ENCODE assay signal across 14 cellular contexts in the genomic region with DNA sequence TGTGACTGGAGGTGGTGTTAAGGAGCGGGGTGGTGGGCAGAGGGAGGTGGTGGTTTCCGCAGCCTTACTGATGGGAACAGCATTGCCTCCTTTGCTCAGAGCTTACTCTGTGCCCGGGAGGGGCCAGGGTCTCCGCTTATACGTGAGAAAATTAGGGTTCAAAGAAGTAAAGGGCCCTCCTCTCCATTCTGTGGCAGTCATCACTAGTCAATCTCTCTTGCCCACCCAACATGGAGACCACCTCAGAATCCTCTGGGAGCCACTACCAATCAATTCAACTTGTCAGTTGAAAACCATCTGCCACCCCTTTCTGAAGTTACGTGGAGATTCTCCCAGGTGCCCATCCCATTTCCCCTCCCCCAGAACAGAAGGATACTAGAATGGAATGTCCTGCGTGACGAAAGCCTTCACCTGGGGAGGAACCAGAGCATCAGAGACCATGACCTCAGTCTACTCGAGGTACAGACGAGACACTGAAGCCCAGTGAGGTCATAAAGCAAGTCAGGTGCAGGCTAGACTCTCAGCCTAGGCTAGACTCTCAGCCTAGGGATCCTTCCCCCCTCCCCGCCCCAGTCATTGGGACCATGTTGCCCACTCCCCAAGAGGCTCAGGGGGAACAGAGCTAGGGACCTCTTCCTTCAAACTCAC. TPM values are rescaled to one million over a fixed set of nuclear protein-coding genes. Genes with fewer than 3 reads are reported as not detected.
DNase-seq lines count a peak whose midpoint lies in the region; ATAC-seq, FAIRE-seq and TF ChIP-seq lines count a peak whose summit lies in the region.
"Had no signal": no experiment of that assay in that cellular context is flagged by ENCODE, and none has a peak within 500 bp of the region (broad histone marks: within the 10 kb centered on the region; RNA-seq: fewer than 3 reads in every experiment).

No MANE protein-coding gene starts in this region.

- peaks cover 19% of the 10 kb centered on the region for H3K9me1 ChIP-seq in IMR-90 (ENCODE audit: insufficient read depth, low read length)

- no peak overlapping the region for H3K18ac ChIP-seq in IMR-90 (ENCODE audit: low read depth, low read length)

- H3K4me1 ChIP-seq in ACC112 (ENCODE audit: control insufficient read depth, insufficient read depth, low read length, unreplicated experiment) = peaks cover 30% of the 10 kb centered on the region
- H3K4me1 ChIP-seq in IMR-90 (ENCODE audit: control insufficient read depth, insufficient read depth, low read length) = peaks cover 44% of the 10 kb centered on the region
- H3K4me1 ChIP-seq in esophagus (ENCODE audit: control insufficient read depth in 2 of 2, insufficient read depth in 2 of 2, low read length in 1 of 2) = peaks cover 0 to 8% of the 10 kb centered on the region in 2 donors
- H3K4me1 ChIP-seq in ovary (ENCODE audit: insufficient read depth) = peaks cover 11% of the 10 kb centered on the region
- no peaks in the 10 kb centered on the region for H3K4me1 ChIP-seq in small intestine (ENCODE audit: control insufficient read depth in 2 of 2, insufficient read depth in 1 of 2, low read depth in 1 of 2, low read length in 1 of 2)

- H3K9ac ChIP-seq in IMR-90 (ENCODE audit: low read depth, low read length) = peak overlapping the region; percentile 91
- H3K9ac ChIP-seq: BLaER1 treated with 17β-estradiol and CSF1 and Interleukin-3, amounts not matched to agents 10 nM and 100 nM had no signal

- peaks cover 15 to 56% of the 10 kb centered on the region in 2 experiments; a peak in 3 of 4 replicates for H3K79me1 ChIP-seq in IMR-90 (ENCODE audit: low read depth in 1 of 2, low read length in 2 of 2)

- intact Hi-C loops in IMR-90 (cut with micrococcal nuclease) = loop anchor here (5.0 kb wide), 1 partner anchor 107 kb away; the partner anchor contains the start of gene LIMK2
- intact Hi-C loops in ovary (cut with DNase I) = loop anchor here in 1 of 4 donors (10.0 kb wide), 2 partner anchors 129 to 831 kb away; no protein-coding TSS in a partner anchor

- H3K4ac ChIP-seq in IMR-90 (ENCODE audit: low read depth, low read length) = peak overlapping the region; percentile 92; the same call in 1 of the 2 replicates

- no peak for ATAC-seq in IMR-90 (ENCODE audit: low read depth)
- no peak for ATAC-seq in HG03108 (IDR thresholded peaks at IDR 0.05; ENCODE audit: unreplicated experiment)
- ATAC-seq: right cardiac atrium had no signal

- no peak overlapping the region; the same call in 1 of the 2 replicates for H3K14ac ChIP-seq in IMR-90 (replicated peaks; ENCODE audit: low read depth, low read length)

- peaks cover 25% of the 10 kb centered on the region for H4K20me1 ChIP-seq in IMR-90 (ENCODE audit: insufficient read depth, low read length)

- no peaks in the 10 kb centered on the region for H3K27me3 ChIP-seq in ACC112 (ENCODE audit: insufficient read depth, low read length)
- no peaks in the 10 kb centered on the region for H3K27me3 ChIP-seq in IMR-90 (ENCODE audit: control insufficient read depth, insufficient read depth, low read length)
- no peaks in the 10 kb centered on the region for H3K27me3 ChIP-seq in esophagus (ENCODE audit: control insufficient read depth in 1 of 2, insufficient read depth in 2 of 2, low read length in 2 of 2)
- H3K27me3 ChIP-seq in ovary = no peaks in the 10 kb centered on the region
- H3K27me3 ChIP-seq in small intestine (ENCODE audit: control insufficient read depth in 2 of 2, insufficient read depth in 2 of 2, low read length in 2 of 2) = no peaks in the 10 kb centered on the region

- H3K27ac ChIP-seq in ACC112 (ENCODE audit: low read depth, low read length) (peak overlapping the region; percentile 88; the same call in 1 of the 2 replicates), IMR-90 (ENCODE audit: insufficient read depth, low read length) (peak overlapping the region; percentile 50), esophagus (ENCODE audit: low read depth in 2 of 2, low read length in 1 of 2) (peak overlapping the region; percentile 84 to 87), ovary (peak overlapping the region; percentile 84 to 95), small intestine (ENCODE audit: low read depth in 1 of 2, low read length in 1 of 2) (peak overlapping the region in 1 of 2 donors; percentile 95)
- H3K27ac ChIP-seq: BLaER1 treated with 17β-estradiol and CSF1 and Interleukin-3, amounts not matched to agents 10 nM and 100 nM had no signal

- peaks cover 10% of the 10 kb centered on the region for H3K79me2 ChIP-seq in ACC112 (ENCODE audit: control insufficient read depth, insufficient read depth, low read length, unreplicated experiment)

- H2AK9ac ChIP-seq in IMR-90 (replicated peaks; ENCODE audit: low read depth, low read length, poor library complexity) = peak overlapping the region; percentile 74

- H2BK20ac ChIP-seq in IMR-90 (ENCODE audit: low read depth, low read length) = no peak overlapping the region

- H2BK5ac ChIP-seq in IMR-90 (ENCODE audit: low read depth, low read length, poor library complexity, severe bottlenecking) = no peak overlapping the region

- no peak overlapping the region for H2AFZ ChIP-seq in ACC112 (ENCODE audit: low read length, unreplicated experiment)
- H2AFZ ChIP-seq in IMR-90 (replicated peaks; ENCODE audit: low read length, poor library complexity) = no peak overlapping the region

- H3K4me2 ChIP-seq in IMR-90 (ENCODE audit: low read depth, low read length) = peak overlapping the region; percentile 96
- H3K4me2 ChIP-seq: BLaER1 treated with 17β-estradiol and CSF1 and Interleukin-3, amounts not matched to agents 10 nM and 100 nM had no signal

- no peak overlapping the region for H3K56ac ChIP-seq in IMR-90 (ENCODE audit: extremely low read depth, insufficient read depth, low read length)

- H2BK15ac ChIP-seq in IMR-90 (ENCODE audit: low read depth, low read length) = no peak overlapping the region

- no peak for TF ChIP-seq CTCF in IMR-90 (conservative IDR thresholded peaks at IDR 0.05; ENCODE audit: low read depth, low read length)
- no peak for TF ChIP-seq CTCF in ovary (IDR thresholded peaks at IDR 0.05)

- dilution Hi-C loops in IMR-90 (cut with HindIII; ENCODE audit: low sequenced_read_pairs, unreplicated experiment) = no loop called here

- H3K9me3 ChIP-seq in IMR-90 (ENCODE audit: control insufficient read depth, insufficient read depth, low read length) = no peaks in the 10 kb centered on the region
- H3K9me3 ChIP-seq in esophagus (ENCODE audit: control insufficient read depth in 2 of 2, insufficient read depth in 1 of 2, low read depth in 1 of 2, low read length in 1 of 2) = no peaks in the 10 kb centered on the region
- no peaks in the 10 kb centered on the region for H3K9me3 ChIP-seq in ovary
- no peaks in the 10 kb centered on the region for H3K9me3 ChIP-seq in small intestine (ENCODE audit: control insufficient read depth, low read depth)
- H3K9me3 ChIP-seq: BLaER1 treated with 17β-estradiol and CSF1 and Interleukin-3, amounts not matched to agents 10 nM and 100 nM had no signal

- no peak overlapping the region; the same call in 1 of the 2 replicates for H4K91ac ChIP-seq in IMR-90 (ENCODE audit: insufficient read depth, low read depth, low read length)

- no peak for TF ChIP-seq EP300 in ovary (IDR thresholded peaks at IDR 0.05)

- FAIRE-seq in small intestine (lab: Jason Lieb, UNC) = no peak
- FAIRE-seq: kidney had no signal

- H2AK5ac ChIP-seq in IMR-90 (ENCODE audit: low read depth, low read length) = peak overlapping the region; percentile 85; the same call in 1 of the 2 replicates

- no peak overlapping the region for H4K5ac ChIP-seq in IMR-90 (ENCODE audit: low read depth, low read length)

- H4K8ac ChIP-seq in IMR-90 (ENCODE audit: low read depth in 2 of 2, low read length in 2 of 2) = no peak overlapping the region; a peak in 1 of 4 replicates

- peak overlapping the region; percentile 85 for H3K4me3 ChIP-seq in ACC112 (ENCODE audit: low read depth, low read length)
- H3K4me3 ChIP-seq in IMR-90 (ENCODE audit: insufficient read depth, low read depth, low read length) = no peak overlapping the region; the same call in 1 of the 2 replicates
- H3K4me3 ChIP-seq in esophagus (ENCODE audit: low read depth in 1 of 2, low read length in 2 of 2) = peak overlapping the region; percentile 7 to 28
- H3K4me3 ChIP-seq in ovary = peak overlapping the region; percentile 84
- no peak overlapping the region for H3K4me3 ChIP-seq in small intestine (ENCODE audit: low read depth in 1 of 2, low read length in 2 of 2)
- H3K4me3 ChIP-seq: BLaER1 treated with 17β-estradiol and CSF1 and Interleukin-3, amounts not matched to agents 10 nM and 100 nM had no signal

- BruUV-seq in IMR-90 (replicated peaks; lab: Mats Ljungman, UMichigan) = no TSS peak

- H3K36me3 ChIP-seq in ACC112 (ENCODE audit: insufficient read depth, low read length) (0 out of 2 replicates have a peak, but pooled peaks cover 3% of the 10 kb centered on the region), IMR-90 (ENCODE audit: control insufficient read depth, insufficient read depth, low read length) (peaks cover 37% of the 10 kb centered on the region), esophagus (ENCODE audit: control insufficient read depth in 2 of 2, insufficient read depth in 2 of 2, low read length in 1 of 2) (peaks cover 0 to 6% of the 10 kb centered on the region in 2 donors), ovary (no peaks in the 10 kb centered on the region), small intestine (ENCODE audit: control insufficient read depth in 2 of 2, insufficient read depth in 2 of 2, low read length in 2 of 2) (peaks cover 0 to 8% of the 10 kb centered on the region in 2 donors)

- H2BK120ac ChIP-seq in IMR-90 (ENCODE audit: low read depth, low read length) = no peak overlapping the region

- DNase-seq in IMR-90 (no peak), ovary (no peak), NCI-H128 (lab: John Stamatoyannopoulos, UW; ENCODE audit: unreplicated experiment) (no peak), small intestine (no peak)
- DNase-seq in stimulated activated CD4-positive, alpha-beta T cell treated with anti-CD3 and anti-CD28 coated beads, Interleukin-4, amount 100 ng/mL, for 4 hours = no peak
- DNase-seq: activated naive CD4-positive, alpha-beta T cell treated with anti-CD3 and anti-CD28 coated beads, Interleukin-2, amount 10 ng/mL, durations not matched to agents 7 days and 5 days; kidney; NCI-H2107; SHP77 had no signal

- in situ Hi-C loops in IMR-90 (cut with MboI; ENCODE audit: low sequenced_read_pairs) = no loop called here

- no peak for TF ChIP-seq RAD21 in IMR-90 (IDR thresholded peaks at IDR 0.05; ENCODE audit: low read length)

- H3K23ac ChIP-seq in IMR-90 (ENCODE audit: low read depth, low read length) = peak overlapping the region; percentile 94; the same call in 1 of the 2 replicates

- TF ChIP-seq POLR2A in IMR-90 (IDR thresholded peaks at IDR 0.05; ENCODE audit: low read depth, low read length) (no peak), ovary (IDR thresholded peaks at IDR 0.05) (no peak)

- 100% methylated on average over 1 of the region's 11 CpGs; no CpG with 5 or more reads in 1 of the 2 experiments for WGBS in IMR-90 (ENCODE audit: extremely low coverage in 2 of 2, insufficient read length in 1 of 2), 2 experiments
- 73 to 75% methylated on average over 11 of the region's 11 CpGs for whole genome bisulfite sequencing in esophagus, 2 donors
- 74 to 76% (median 75%) methylated on average over 11 of the region's 11 CpGs for WGBS in ovary, 3 donors
- WGBS in small intestine, 3 donors = 70 to 80% (median 72%) methylated on average over 11 of the region's 11 CpGs

- CTCF ChIA-PET in IMR-90 (lab: Yijun Ruan, JAX) = no interaction called here

- POLR2A ChIA-PET in IMR-90 (lab: Charles Lee; ENCODE audit: unreplicated experiment) = no interaction called here

RNA-seq across cellular contexts. Expression of gene SELENOM, which starts 2.0 kb away (rescaled TPM):
- total RNA-seq in IMR-90 (2012; rRNA removed) (36.1 and 46.2 TPM in 2 replicates), ovary (100 to 1,000 TPM; 229 to 678 (median 306) TPM)
- polyA plus RNA-seq in IMR-90 (2012; rRNA removed) (270 and 369 TPM in 2 replicates), esophagus (100 to 1,000 TPM in 1 of 2 donors, 10 to 100 TPM in 1; 41.1 to 127 TPM), ovary (100 to 1,000 TPM in 1 of 2 donors, 10 to 100 TPM in 1; 25.7 to 433 TPM), small intestine (100 to 1,000 TPM in 1 of 3 donors, 10 to 100 TPM in 2; 14.8 to 163 (median 90.0) TPM)
- polyA plus RNA-seq in IMR-90 (2012; cell fraction: cytosol; rRNA removed) = 662 and 853 TPM in 2 replicates
- polyA plus RNA-seq in IMR-90 (2012; cell fraction: nucleus; rRNA removed; ENCODE audit: low replicate concordance) = 256 and 316 TPM in 2 replicates

RNA-seq across cellular contexts. Expression of gene INPP5J, which starts 17.4 kb away (rescaled TPM):
- total RNA-seq in IMR-90 (2012; rRNA removed) (0.28 and 0.36 TPM in 2 replicates), ovary (1 to 10 TPM in 5 of 7 donors, under 1 TPM in 2; 0.63 to 3.1 (median 1.5) TPM)
- polyA plus RNA-seq in IMR-90 (2012; rRNA removed) (2.0 and 2.2 TPM in 2 replicates), esophagus (1 to 10 TPM; 1.6 to 3.3 TPM), ovary (under 1 TPM; 0.65 to 0.67 TPM), small intestine (10 to 100 TPM; 12.2 to 93.7 (median 81.9) TPM)
- polyA plus RNA-seq in IMR-90 (2012; cell fraction: cytosol; rRNA removed) = 0.41 and 2.1 TPM in 2 replicates
- polyA plus RNA-seq in IMR-90 (2012; cell fraction: nucleus; rRNA removed; ENCODE audit: low replicate concordance) = 9.6 and 20.2 TPM in 2 replicates

RNA-seq across cellular contexts. Expression of gene SMTN, which starts 24.3 kb away (rescaled TPM):
- 47.2 and 53.6 TPM in 2 replicates for total RNA-seq in IMR-90 (2012; rRNA removed)
- polyA plus RNA-seq in IMR-90 (2012; rRNA removed) = 63.7 and 65.1 TPM in 2 replicates
- polyA plus RNA-seq in IMR-90 (2012; cell fraction: cytosol; rRNA removed) = 97.1 and 119 TPM in 2 replicates
- 227 and 462 TPM in 2 replicates for polyA plus RNA-seq in IMR-90 (2012; cell fraction: nucleus; rRNA removed; ENCODE audit: low replicate concordance)
- polyA plus RNA-seq in esophagus = 100 to 1,000 TPM; 100 to 103 TPM
- 100 to 1,000 TPM in 3 of 7 donors, 10 to 100 TPM in 4; 39.9 to 238 (median 87.6) TPM for total RNA-seq in ovary
- 10 to 100 TPM; 23.1 to 61.2 TPM for polyA plus RNA-seq in ovary
- polyA plus RNA-seq in small intestine = 10 to 100 TPM in 2 of 3 donors, 1 to 10 TPM in 1; 7.8 to 74.8 (median 17.0) TPM

RNA-seq across cellular contexts. Expression of gene PLA2G3, which starts 34.9 kb away (rescaled TPM):
- total RNA-seq in IMR-90 (2012; rRNA removed) (under 0.01 TPM in 1 of 2 replicates, not detected in the other), ovary (under 1 TPM in 1 of 7 donors, not detected in 6; 0.13 TPM)
- polyA plus RNA-seq in IMR-90 (2012; rRNA removed) (0.07 and 0.12 TPM in 2 replicates), esophagus (10 to 100 TPM in 1 of 2 donors, 1 to 10 TPM in 1; 5.3 to 13.1 TPM), ovary (not detected), small intestine (1 to 10 TPM in 1 of 3 donors, not detected in 2; 4.2 TPM)
- polyA plus RNA-seq in IMR-90 (2012; cell fraction: cytosol; rRNA removed) = 0.04 TPM in 1 of 2 replicates, not detected in the other
- 0.09 and 0.11 TPM in 2 replicates for polyA plus RNA-seq in IMR-90 (2012; cell fraction: nucleus; rRNA removed; ENCODE audit: low replicate concordance)
- total RNA-seq: kidney, right cardiac atrium had no signal
- polyA plus RNA-seq: right cardiac atrium had no signal

RNA-seq across cellular contexts. Expression of gene RNF185, which starts 54.6 kb away (rescaled TPM):
- total RNA-seq in IMR-90 (2012; rRNA removed) (30.3 and 34.2 TPM in 2 replicates), ovary (10 to 100 TPM; 17.0 to 39.5 (median 33.2) TPM)
- polyA plus RNA-seq in IMR-90 (2012; rRNA removed) (33.6 and 38.7 TPM in 2 replicates), esophagus (10 to 100 TPM; 14.4 to 22.4 TPM), ovary (10 to 100 TPM; 23.3 to 52.5 TPM), small intestine (10 to 100 TPM; 18.3 to 34.9 (median 30.8) TPM)
- 19.1 and 21.5 TPM in 2 replicates for polyA plus RNA-seq in IMR-90 (2012; cell fraction: cytosol; rRNA removed)
- polyA plus RNA-seq in IMR-90 (2012; cell fraction: nucleus; rRNA removed; ENCODE audit: low replicate concordance) = 16.0 and 45.2 TPM in 2 replicates

Comparison
In these comparisons a context has a peak if more than half of its experiments do, and no peak if none do; other contexts are left out.
1. H3K4me3 ChIP-seq: peak in ACC112 (single experiment), esophagus (2 of 2) and ovary (single experiment); none in IMR-90 (single experiment) and small intestine (0 of 2).